In the genomic region with DNA sequence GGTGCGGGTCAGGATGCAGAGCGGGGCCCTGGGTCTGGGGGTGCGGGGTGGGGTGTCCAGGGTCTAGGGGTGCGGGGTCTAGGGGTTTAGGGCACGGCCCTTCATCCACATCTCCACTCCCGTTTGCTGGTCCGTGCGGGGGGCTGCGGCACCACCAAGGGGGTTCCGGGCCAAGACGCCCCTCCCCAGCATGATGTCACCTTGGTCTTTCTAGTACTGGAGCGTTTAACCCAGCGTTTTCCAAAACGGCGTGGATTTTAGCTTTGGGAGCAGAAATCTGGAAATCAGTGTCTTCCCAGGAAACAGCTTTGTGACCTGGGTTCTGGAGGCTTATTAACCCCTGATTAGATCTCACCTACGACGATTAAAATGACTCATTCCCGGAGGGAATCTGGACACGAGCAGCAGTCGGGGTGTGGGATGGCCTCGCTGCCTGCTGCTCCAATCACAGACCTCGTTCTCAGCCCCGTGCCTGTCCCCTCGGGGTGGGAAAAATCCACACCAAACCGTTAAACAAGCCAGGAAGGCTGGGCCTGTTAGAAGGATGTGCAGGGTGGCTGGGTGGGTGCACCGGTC, we compare ENCODE assay signal across 1 cellular context.
A peak's percentile ranks its signal among the peaks of the same experiment; 100 is the strongest.
TF ChIP-seq lines count a peak whose summit lies in the region.

No MANE protein-coding gene starts in this region.

TF ChIP-seq in HEK293, 187 proteins besides CTCF, POLR2A, EP300 and RAD21 (continued from another document):
- TF ChIP-seq, protein P1, sequence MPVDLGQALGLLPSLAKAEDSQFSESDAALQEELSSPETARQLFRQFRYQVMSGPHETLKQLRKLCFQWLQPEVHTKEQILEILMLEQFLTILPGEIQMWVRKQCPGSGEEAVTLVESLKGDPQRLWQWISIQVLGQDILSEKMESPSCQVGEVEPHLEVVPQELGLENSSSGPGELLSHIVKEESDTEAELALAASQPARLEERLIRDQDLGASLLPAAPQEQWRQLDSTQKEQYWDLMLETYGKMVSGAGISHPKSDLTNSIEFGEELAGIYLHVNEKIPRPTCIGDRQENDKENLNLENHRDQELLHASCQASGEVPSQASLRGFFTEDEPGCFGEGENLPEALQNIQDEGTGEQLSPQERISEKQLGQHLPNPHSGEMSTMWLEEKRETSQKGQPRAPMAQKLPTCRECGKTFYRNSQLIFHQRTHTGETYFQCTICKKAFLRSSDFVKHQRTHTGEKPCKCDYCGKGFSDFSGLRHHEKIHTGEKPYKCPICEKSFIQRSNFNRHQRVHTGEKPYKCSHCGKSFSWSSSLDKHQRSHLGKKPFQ (tag by site-specific recombination; IDR thresholded peaks at IDR 0.05): no peak
- TF ChIP-seq ZNF174 (tag by site-specific recombination; IDR thresholded peaks at IDR 0.05) (no peak), ZNF623 (tag by site-specific recombination; IDR thresholded peaks at IDR 0.05) (no peak), ZNF521 (tag by site-specific recombination; IDR thresholded peaks at IDR 0.05) (no peak), ZSCAN16 (tag by site-specific recombination; IDR thresholded peaks at IDR 0.05) (no peak), ZNF324 (tag by site-specific recombination; IDR thresholded peaks at IDR 0.05) (no peak), BCL6B (tag by site-specific recombination; IDR thresholded peaks at IDR 0.05) (no peak), REPIN1 (tag by site-specific recombination; IDR thresholded peaks at IDR 0.05; ENCODE audit: low read depth) (no peak), SCRT1 (tag by site-specific recombination; IDR thresholded peaks at IDR 0.05; ENCODE audit: borderline replicate concordance) (no peak), ZNF629 (tag by site-specific recombination; IDR thresholded peaks at IDR 0.05) (0 out of 2 replicates have a peak, but pooled peaks have one; percentile 23), ZNF266 (tag by site-specific recombination; IDR thresholded peaks at IDR 0.05; ENCODE audit: low read depth) (no peak), ZNF350 (tag by site-specific recombination; IDR thresholded peaks at IDR 0.05) (no peak), BCL11B (tag by site-specific recombination; IDR thresholded peaks at IDR 0.05; ENCODE audit: low read depth) (no peak), ZNF544 (tag by site-specific recombination; IDR thresholded peaks at IDR 0.05) (no peak), WT1 (tag by site-specific recombination; IDR thresholded peaks at IDR 0.05) (no peak), OVOL3 (tag by site-specific recombination; IDR thresholded peaks at IDR 0.05) (no peak), ZNF175 (tag by site-specific recombination; IDR thresholded peaks at IDR 0.05) (no peak), ZNF549 (tag by site-specific recombination; IDR thresholded peaks at IDR 0.05) (no peak), ZNF433 (tag by site-specific recombination; IDR thresholded peaks at IDR 0.05; ENCODE audit: low read depth) (no peak), ZNF610 (tag by site-specific recombination; IDR thresholded peaks at IDR 0.05; ENCODE audit: borderline replicate concordance) (no peak), ZNF423 (tag by site-specific recombination; IDR thresholded peaks at IDR 0.05) (no peak), ZNF292 (tag by site-specific recombination; IDR thresholded peaks at IDR 0.05; ENCODE audit: borderline replicate concordance, low read depth) (no peak), PRDM4 (tag by site-specific recombination; IDR thresholded peaks at IDR 0.05) (no peak), KLF8 (tag by site-specific recombination; IDR thresholded peaks at IDR 0.05) (0 out of 2 replicates have a peak, but pooled peaks have one; percentile 35), ZBTB7A (tag by site-specific recombination; IDR thresholded peaks at IDR 0.05; ENCODE audit: low read depth) (no peak), ZNF202 (tag by site-specific recombination; IDR thresholded peaks at IDR 0.05; ENCODE audit: borderline replicate concordance) (no peak), ZNF155 (tag by site-specific recombination; IDR thresholded peaks at IDR 0.05) (no peak), ZNF510 (tag by site-specific recombination; IDR thresholded peaks at IDR 0.05; ENCODE audit: insufficient replicate concordance) (no peak)
- TF ChIP-seq, protein P2, sequence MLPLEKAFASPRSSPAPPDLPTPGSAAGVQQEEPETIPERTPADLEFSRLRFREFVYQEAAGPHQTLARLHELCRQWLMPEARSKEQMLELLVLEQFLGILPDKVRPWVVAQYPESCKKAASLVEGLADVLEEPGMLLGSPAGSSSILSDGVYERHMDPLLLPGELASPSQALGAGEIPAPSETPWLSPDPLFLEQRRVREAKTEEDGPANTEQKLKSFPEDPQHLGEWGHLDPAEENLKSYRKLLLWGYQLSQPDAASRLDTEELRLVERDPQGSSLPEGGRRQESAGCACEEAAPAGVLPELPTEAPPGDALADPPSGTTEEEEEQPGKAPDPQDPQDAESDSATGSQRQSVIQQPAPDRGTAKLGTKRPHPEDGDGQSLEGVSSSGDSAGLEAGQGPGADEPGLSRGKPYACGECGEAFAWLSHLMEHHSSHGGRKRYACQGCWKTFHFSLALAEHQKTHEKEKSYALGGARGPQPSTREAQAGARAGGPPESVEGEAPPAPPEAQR (tag by site-specific recombination; IDR thresholded peaks at IDR 0.05): no peak
- TF ChIP-seq, protein P3, sequence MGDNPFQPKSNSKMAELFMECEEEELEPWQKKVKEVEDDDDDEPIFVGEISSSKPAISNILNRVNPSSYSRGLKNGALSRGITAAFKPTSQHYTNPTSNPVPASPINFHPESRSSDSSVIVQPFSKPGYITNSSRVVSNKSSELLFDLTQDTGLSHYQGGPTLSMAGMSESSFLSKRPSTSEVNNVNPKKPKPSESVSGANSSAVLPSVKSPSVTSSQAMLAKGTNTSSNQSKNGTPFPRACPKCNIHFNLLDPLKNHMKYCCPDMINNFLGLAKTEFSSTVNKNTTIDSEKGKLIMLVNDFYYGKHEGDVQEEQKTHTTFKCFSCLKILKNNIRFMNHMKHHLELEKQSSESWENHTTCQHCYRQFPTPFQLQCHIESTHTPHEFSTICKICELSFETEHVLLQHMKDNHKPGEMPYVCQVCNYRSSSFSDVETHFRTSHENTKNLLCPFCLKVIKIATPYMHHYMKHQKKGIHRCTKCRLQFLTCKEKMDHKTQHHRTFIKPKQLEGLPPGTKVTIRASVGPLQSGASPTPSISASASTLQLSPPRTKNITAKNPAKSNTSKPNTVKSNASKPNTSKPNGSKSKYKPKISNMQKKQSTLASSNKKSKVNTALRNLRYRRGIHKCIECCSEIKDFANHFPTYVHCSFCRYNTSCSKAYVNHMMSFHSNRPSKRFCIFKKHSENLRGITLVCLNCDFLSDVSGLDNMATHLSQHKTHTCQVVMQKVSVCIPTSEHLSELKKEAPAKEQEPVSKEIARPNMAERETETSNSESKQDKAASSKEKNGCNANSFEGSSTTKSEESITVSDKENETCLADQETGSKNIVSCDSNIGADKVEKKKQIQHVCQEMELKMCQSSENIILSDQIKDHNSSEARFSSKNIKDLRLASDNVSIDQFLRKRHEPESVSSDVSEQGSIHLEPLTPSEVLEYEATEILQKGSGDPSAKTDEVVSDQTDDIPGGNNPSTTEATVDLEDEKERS (tag by site-specific recombination; IDR thresholded peaks at IDR 0.05): no peak
